ENCODE assay signal across 22 cellular contexts in the genomic region with DNA sequence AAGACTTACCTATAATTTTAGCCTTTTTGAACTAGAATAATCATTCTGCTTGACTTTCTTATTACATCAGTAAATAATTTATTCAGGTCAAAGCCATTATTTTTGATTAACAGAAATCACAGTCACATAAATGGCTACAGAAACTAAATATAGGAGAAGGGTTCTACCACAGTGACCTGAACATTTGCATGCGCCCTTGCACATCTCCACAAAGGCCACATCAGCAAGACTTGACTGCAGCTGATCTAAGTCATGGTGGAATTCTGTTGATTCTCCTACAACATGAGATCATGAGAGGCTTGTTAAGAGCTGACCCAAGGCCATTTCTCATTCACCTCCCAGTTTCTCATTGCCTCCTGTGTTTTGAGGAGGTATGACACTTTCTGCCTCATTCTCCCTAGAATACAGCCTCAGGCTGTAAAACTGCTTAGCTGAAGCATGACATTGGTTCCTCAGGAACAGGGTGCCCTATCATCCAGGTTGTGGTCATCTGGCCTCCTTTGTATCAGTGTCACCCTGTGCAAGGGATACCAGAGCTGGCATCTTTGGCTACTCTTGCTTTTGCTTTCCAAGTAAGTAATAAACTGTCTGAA. TPM values are rescaled to one million over a fixed set of nuclear protein-coding genes. Genes with fewer than 3 reads are reported as not detected.
DNase-seq lines count a peak whose midpoint lies in the region; ATAC-seq, FAIRE-seq and TF ChIP-seq lines count a peak whose summit lies in the region.
"Had no signal": no experiment of that assay in that cellular context is flagged by ENCODE, and none has a peak within 500 bp of the region (broad histone marks: within the 10 kb centered on the region; RNA-seq: fewer than 3 reads in every experiment).

No MANE protein-coding gene starts in this region.

- peak; percentile 57 for ATAC-seq in GM18858 (IDR thresholded peaks at IDR 0.05; ENCODE audit: unreplicated experiment)
- peak; percentile 80 for ATAC-seq in GM21529 (IDR thresholded peaks at IDR 0.05; ENCODE audit: unreplicated experiment)
- ATAC-seq in HG03060 (IDR thresholded peaks at IDR 0.05; ENCODE audit: low read depth, unreplicated experiment), result peak; percentile 94
- peak; percentile 56 for ATAC-seq in GM12878
- no peak for ATAC-seq in GM18907 (IDR thresholded peaks at IDR 0.05; ENCODE audit: unreplicated experiment)
- ATAC-seq in esophagus mucosa, result no peak
- ATAC-seq: activated naive CD4-positive, alpha-beta T cell treated with anti-CD3 and anti-CD28 coated beads, Interleukin-2, amount 50 U/mL, for 72 hours; body of pancreas; GM23338; heart left ventricle; right lobe of liver had no signal

- no peak overlapping the region for H3K27ac ChIP-seq in GM12878 (ENCODE audit: control insufficient read depth, insufficient read depth)
- H3K27ac ChIP-seq: body of pancreas, heart left ventricle, neutrophil, right lobe of liver, SJSA1, testis had no signal

- TF ChIP-seq RAD21 in GM12878 (IDR thresholded peaks at IDR 0.05; ENCODE audit: insufficient read depth, low read depth, low read length), result no peak

- DNase-seq in GM12878 (ENCODE audit: low read depth, low spot score) (no peak), A172 (ENCODE audit: low spot score) (no peak), NCI-H774 (lab: John Stamatoyannopoulos, UW) (no peak)
- DNase-seq: activated CD4-positive, alpha-beta T cell treated with anti-CD3 and anti-CD28 coated beads for 4 hours; activated T-cell treated with anti-CD3 and anti-CD28 coated beads for 4 hours; body of pancreas; dermis blood vessel endothelial cell; heart left ventricle; islet precursor cell; NCI-H146; right lobe of liver; stimulated activated CD4-positive, alpha-beta T cell treated with anti-CD3 and anti-CD28 coated beads, Interleukin-1b, Interleukin-23, amount 100 ng/mL, for 48 hours; testis had no signal

- no peak for TF ChIP-seq CTCF in GM12878 (IDR thresholded peaks at IDR 0.05 in 2 of 3, conservative IDR thresholded peaks at IDR 0.05 in 1 of 3; ENCODE audit: control insufficient read depth in 2 of 3, extremely low read depth in 1 of 3, insufficient read depth in 1 of 3, low read depth in 3 of 3, low read length in 3 of 3)

- no peaks in the 10 kb centered on the region for H3K79me2 ChIP-seq in GM12878 (ENCODE audit: control insufficient read depth, insufficient read depth, low read length)

- CTCF ChIA-PET in GM12878 (lab: Yijun Ruan, JAX), result no interaction called here

- no peaks in the 10 kb centered on the region for H4K20me1 ChIP-seq in GM12878 (ENCODE audit: control insufficient read depth, insufficient read depth)

- in situ Hi-C loops in GM12878 (cut with MboI), result no loop called here

- H3K9me3 ChIP-seq in GM12878 (replicated peaks; ENCODE audit: control insufficient read depth, insufficient read depth, low read length), result peaks cover 6% of the 10 kb centered on the region
- H3K9me3 ChIP-seq: body of pancreas, neutrophil, right lobe of liver, SJSA1, testis had no signal

- H3K36me3 ChIP-seq in GM12878 (ENCODE audit: control insufficient read depth in 2 of 2, insufficient read depth in 2 of 2, low read length in 1 of 2), result no peaks in the 10 kb centered on the region
- H3K36me3 ChIP-seq: heart left ventricle, neutrophil, right lobe of liver, SJSA1 had no signal

- peak; percentile 88 for FAIRE-seq in GM12878 (lab: Jason Lieb, UNC)

- no peak for TF ChIP-seq POLR2A in GM12878 (IDR thresholded peaks at IDR 0.05; ENCODE audit: low read depth, low read length)

- no peak for TF ChIP-seq EP300 in GM12878 (IDR thresholded peaks at IDR 0.05; ENCODE audit: borderline replicate concordance in 1 of 2, control insufficient read depth in 1 of 2, low read depth in 2 of 2, low read length in 2 of 2)

- POLR2A ChIA-PET in GM12878 (lab: Charles Lee), result no interaction called here

- RAD21 ChIA-PET in GM12878 (lab: Charles Lee; ENCODE audit: unreplicated experiment), result no interaction called here

- no peak overlapping the region for H3K4me3 ChIP-seq in GM12878
- H3K4me3 ChIP-seq: body of pancreas, GM23338, heart left ventricle, right lobe of liver, SJSA1, testis had no signal

- BruUV-seq in GM12878 (replicated peaks; lab: Mats Ljungman, UMichigan), result no TSS peak

- peaks cover 9% of the 10 kb centered on the region for H3K4me1 ChIP-seq in GM12878 (ENCODE audit: control insufficient read depth, insufficient read depth, low read length)
- H3K4me1 ChIP-seq: body of pancreas, heart left ventricle, right lobe of liver, SJSA1, testis had no signal

- H3K27me3 ChIP-seq in GM12878 (replicated peaks in 1 of 2; ENCODE audit: control insufficient read depth in 2 of 2, insufficient read depth in 2 of 2, low read length in 1 of 2), result no peaks in the 10 kb centered on the region
- H3K27me3 ChIP-seq: body of pancreas, neutrophil, right lobe of liver, SJSA1, testis had no signal

- peak overlapping the region; percentile 1; the same call in 1 of the 2 replicates for H3K4me2 ChIP-seq in GM12878 (ENCODE audit: control insufficient read depth, insufficient read depth)
- H3K4me2 ChIP-seq: GM23338 had no signal

- intact Hi-C loops in GM12878 (cut with micrococcal nuclease; ENCODE audit: unreplicated experiment), result no loop called here

- H2AFZ ChIP-seq in GM12878 (ENCODE audit: control insufficient read depth, low read depth, low read length), result no peak overlapping the region
- H2AFZ ChIP-seq: GM23338 had no signal

- 0% methylated on average over 1 of the region's 1 CpG for WGBS in GM12878 (ENCODE audit: insufficient coverage, insufficient replicate concordance, low lambda C conversion rate, missing lambda C conversion rate)

- no peak overlapping the region for H3K9ac ChIP-seq in GM12878 (ENCODE audit: control insufficient read depth, insufficient read depth, low read length)

- SMC1A ChIA-PET in GM12878 (lab: Charles Lee; ENCODE audit: uncharacterized antibody, unreplicated experiment), result interaction anchor here (0.9 kb wide), 1 partner anchor 94 kb away, joined by 3 read pairs; no protein-coding TSS in a partner anchor

TF ChIP-seq in GM12878, 131 proteins besides CTCF, POLR2A, EP300 and RAD21:
- peak; percentile 86; the same call in 2 of the 3 replicates for TF ChIP-seq POU2F2 (IDR thresholded peaks at IDR 0.05; ENCODE audit: borderline replicate concordance, low read depth, low read length)
- TF ChIP-seq SIX5 (IDR thresholded peaks at IDR 0.05; ENCODE audit: low read depth, low read length, severe bottlenecking), result no peak
- peak; percentile 62; the same call in 1 of the 2 replicates for TF ChIP-seq RUNX3 (IDR thresholded peaks at IDR 0.05; ENCODE audit: low read length)

RNA-seq across cellular contexts. Expression of gene IMMP2L, which starts 6.7 kb away (rescaled TPM):
- total RNA-seq in GM12878 (2013; cell fraction: nucleolus; rRNA removed), result 81.6 and 86.6 TPM in 2 replicates
- total RNA-seq in GM12878 (2014; rRNA removed) (13.4 and 22.1 TPM in 2 replicates), GM12878 (2014; rRNA removed; fragmentation: Illumina TruSeq; extraction: Trizol) (17.3 and 28.8 TPM in 2 replicates), GM12878 (2021) (14.3 and 22.3 TPM in 2 replicates), esophagus mucosa (8.8 TPM)
- polyA plus RNA-seq in GM12878 (2011; ENCODE audit: low read depth), result 8.7 TPM
- polyA plus RNA-seq in GM12878 (2011; rRNA removed) (13.1 and 17.1 TPM in 2 replicates), GM12878 (2014; fragmentation: Illumina TruSeq; extraction: Trizol) (13.8 and 17.8 TPM in 2 replicates), GM12878 (2014; fragmentation: Nextera tagmentation; extraction: Ambion mirVana) (10 to 100 TPM; 41.8 to 46.3 TPM), GM12878 (2014; rRNA removed) (10.2 and 12.6 TPM in 2 replicates), GM12878 (2016; fragmentation: Nextera tagmentation; extraction: Ambion mirVana) (10 to 100 TPM; 15.8 to 22.0 TPM)
- 8.1 and 10.0 TPM in 2 replicates for polyA plus RNA-seq in GM12878 (2011; cell fraction: cytosol; rRNA removed)
- polyA plus RNA-seq in GM12878 (2011; cell fraction: nucleus; rRNA removed), result 18.2 and 19.2 TPM in 2 replicates
- 8.1 and 10.5 TPM in 2 replicates for polyA plus RNA-seq in GM12878 (2012)
- 19.7 and 23.4 TPM in 2 replicates for polyA minus RNA-seq in GM12878 (2011; rRNA and poly(A)+ RNA removed)
- polyA minus RNA-seq in GM12878 (2011; cell fraction: cytosol; rRNA and poly(A)+ RNA removed), result 3.3 and 3.6 TPM in 2 replicates
- 51.5 and 71.6 TPM in 2 replicates for polyA minus RNA-seq in GM12878 (2011; cell fraction: nucleus; rRNA and poly(A)+ RNA removed)
- 10.8 and 22.6 TPM in 2 replicates for total RNA-seq in A172 (2014; rRNA removed; shearing (Covaris generic))

Comparison
In these comparisons a context has a peak if more than half of its experiments do, and no peak if none do; other contexts are left out.
1. ATAC-seq: peak in GM18858 (single experiment), GM21529 (single experiment), HG03060 (single experiment) and GM12878 (single experiment); none in GM18907 (single experiment) and esophagus mucosa (single experiment).